Comparison of ENCODE assay signal across 22 cellular contexts in genomic region chr7:19470031-19470430, GRCh38.
"Had no signal": no experiment of that assay in that cellular context is flagged by ENCODE, and none has a peak within 500 bp of the region (broad histone marks: within the 10 kb centered on the region; RNA-seq: fewer than 3 reads in every experiment).

No MANE protein-coding gene starts in this region.

- DNase-seq: activated CD4-positive, alpha-beta T cell treated with anti-CD3 and anti-CD28 coated beads for 4 hours; activated CD8-positive, alpha-beta memory T cell treated with anti-CD3 and anti-CD28 coated beads, Interleukin-2, amount 50 U/mL, for 4 hours; activated CD8-positive, alpha-beta T cell treated with anti-CD3 and anti-CD28 coated beads, Interleukin-2, amount 10 ng/mL, durations not matched to agents 7 days and 5 days; activated effector memory CD4-positive, alpha-beta T cell treated with anti-CD3 and anti-CD28 coated beads, Interleukin-2, amount 50 U/mL, for 16 hours; activated T-cell treated with anti-CD3 and anti-CD28 coated beads, Interleukin-2, amount 50 U/mL, for 48 hours; amniotic stem cell; central memory CD4-positive, alpha-beta T cell; effector CD8-positive, alpha-beta T cell; esophagus squamous epithelium; heart right ventricle; left colon; midbrain; naive B cell; posterior cingulate gyrus; right cardiac atrium; stimulated activated naive CD8-positive, alpha-beta T cell treated with anti-CD3 and anti-CD28 coated beads, Interleukin-15, Interleukin-2, amounts not matched to agents 100 U/mL and 50 U/mL, for 24 hours; T-helper 2 cell; upper lobe of left lung had no signal

- H3K36me3 ChIP-seq: esophagus squamous epithelium, gastroesophageal sphincter, heart right ventricle, suprapubic skin, upper lobe of left lung had no signal

- ATAC-seq: activated CD8-positive, alpha-beta T cell treated with anti-CD3 and anti-CD28 coated beads, Interleukin-2, amount 10 ng/mL, durations not matched to agents 7 days and 5 days; gastroesophageal sphincter; heart right ventricle; left colon; right cardiac atrium; stimulated activated naive CD8-positive, alpha-beta T cell treated with anti-CD3 and anti-CD28 coated beads, Interleukin-15, Interleukin-2, amounts not matched to agents 100 U/mL and 50 U/mL, for 24 hours had no signal

- H3K9me3 Mint-ChIP-seq: naive B cell had no signal

- H3K4me1 Mint-ChIP-seq: activated naive CD4-positive, alpha-beta T cell treated with anti-CD3 and anti-CD28 coated beads, Interleukin-2, amount 50 U/mL, for 24 hours; naive B cell had no signal

- H3K9me3 ChIP-seq: esophagus squamous epithelium, gastroesophageal sphincter, heart right ventricle, suprapubic skin, upper lobe of left lung had no signal

- H3K27ac ChIP-seq: esophagus squamous epithelium, gastroesophageal sphincter, heart right ventricle, suprapubic skin, upper lobe of left lung had no signal

- H3K4me3 ChIP-seq: esophagus squamous epithelium, gastroesophageal sphincter, heart right ventricle, lung, suprapubic skin, upper lobe of left lung had no signal

- H3K4me3 Mint-ChIP-seq: activated CD8-positive, alpha-beta T cell treated with anti-CD3 and anti-CD28 coated beads, Interleukin-2, amount 10 ng/mL, durations not matched to agents 7 days and 5 days; activated naive CD4-positive, alpha-beta T cell treated with anti-CD3 and anti-CD28 coated beads, Interleukin-2, amount 50 U/mL, for 24 hours; naive B cell had no signal

- H3K27ac Mint-ChIP-seq: activated CD8-positive, alpha-beta T cell treated with anti-CD3 and anti-CD28 coated beads, Interleukin-2, amount 10 ng/mL, durations not matched to agents 7 days and 5 days; activated naive CD4-positive, alpha-beta T cell treated with anti-CD3 and anti-CD28 coated beads, Interleukin-2, amount 50 U/mL, for 24 hours; naive B cell had no signal

- H3K27me3 ChIP-seq: esophagus squamous epithelium, gastroesophageal sphincter, heart right ventricle, suprapubic skin, upper lobe of left lung had no signal

- H3K27me3 Mint-ChIP-seq: activated naive CD4-positive, alpha-beta T cell treated with anti-CD3 and anti-CD28 coated beads, Interleukin-2, amount 50 U/mL, for 24 hours; naive B cell had no signal

- H3K36me3 Mint-ChIP-seq: activated naive CD4-positive, alpha-beta T cell treated with anti-CD3 and anti-CD28 coated beads, Interleukin-2, amount 50 U/mL, for 24 hours; naive B cell had no signal

- H3K4me1 ChIP-seq: esophagus squamous epithelium, gastroesophageal sphincter, heart right ventricle, suprapubic skin, upper lobe of left lung had no signal
